Comparison of ENCODE assay signal across 8 cellular contexts in the genomic region with DNA sequence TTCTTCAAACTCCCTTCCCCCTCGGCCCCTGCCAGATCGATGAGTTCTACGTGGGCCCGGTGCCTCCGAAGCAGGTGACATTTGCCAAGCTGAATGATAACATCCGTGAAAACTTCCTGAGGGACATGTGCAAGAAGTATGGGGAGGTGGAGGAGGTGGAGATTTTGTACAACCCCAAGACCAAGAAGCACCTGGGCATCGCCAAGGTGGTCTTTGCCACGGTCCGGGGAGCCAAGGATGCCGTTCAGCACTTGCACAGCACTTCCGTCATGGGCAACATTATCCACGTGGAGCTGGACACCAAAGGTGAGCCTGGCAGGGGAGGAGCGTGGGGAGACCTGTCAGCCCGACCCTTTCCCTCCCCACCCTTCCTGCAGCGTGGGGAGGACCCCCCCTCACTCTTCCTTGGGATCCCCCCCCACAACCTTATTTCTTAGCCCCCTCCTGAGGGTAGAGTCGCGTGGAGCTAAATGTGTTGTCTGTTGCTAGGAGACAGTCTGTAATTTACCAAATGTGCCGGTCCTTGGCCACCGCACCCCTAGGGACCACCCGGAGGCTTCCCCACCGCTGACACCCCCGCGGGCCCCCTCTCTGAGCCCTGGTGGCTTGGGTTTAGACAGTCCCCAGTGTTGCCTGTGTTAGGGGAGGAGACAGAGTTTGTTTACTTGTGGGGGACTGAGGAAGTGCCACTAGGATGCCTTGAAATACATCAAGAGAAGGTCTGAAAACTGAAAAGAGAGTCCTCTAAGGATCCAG. TPM values are rescaled to one million over a fixed set of nuclear protein-coding genes. Genes with fewer than 3 reads are reported as not detected.
DNase-seq lines count a peak whose midpoint lies in the region; FAIRE-seq and TF ChIP-seq lines count a peak whose summit lies in the region.

No MANE protein-coding gene starts in this region.

- no peaks in the 10 kb centered on the region for H3K27me3 Mint-ChIP-seq in activated CD4-positive, alpha-beta T cell treated with anti-CD3 and anti-CD28 coated beads, Interleukin-2, amount 10 ng/mL, durations not matched to agents 24 days and 14 days
- H3K27me3 Mint-ChIP-seq in glutamatergic neuron (ENCODE audit: unreplicated experiment): peaks cover 22% of the 10 kb centered on the region

- WGBS in small intestine, 3 donors: 1 to 4% (median 1%) methylated on average over 19 to 23 of the region's 23 CpGs

- peak overlapping the region; percentile 93 for H3K4me3 Mint-ChIP-seq in activated CD4-positive, alpha-beta T cell treated with anti-CD3 and anti-CD28 coated beads, Interleukin-2, amount 10 ng/mL, durations not matched to agents 24 days and 14 days
- peak overlapping the region; percentile 97 for H3K4me3 Mint-ChIP-seq in glutamatergic neuron (ENCODE audit: unreplicated experiment)

- H3K4me1 Mint-ChIP-seq in activated CD4-positive, alpha-beta T cell treated with anti-CD3 and anti-CD28 coated beads, Interleukin-2, amount 10 ng/mL, durations not matched to agents 24 days and 14 days: peaks cover 30% of the 10 kb centered on the region
- peaks cover 16% of the 10 kb centered on the region for H3K4me1 Mint-ChIP-seq in glutamatergic neuron (ENCODE audit: low read depth, unreplicated experiment)

- peak; percentile 76 for DNase-seq in activated CD4-positive, alpha-beta T cell treated with anti-CD3 and anti-CD28 coated beads, Interleukin-2, amount 10 ng/mL, durations not matched to agents 24 days and 14 days
- DNase-seq in activated CD4-positive, alpha-beta T cell treated with anti-CD3 and anti-CD28 coated beads for 1 hour: no peak
- DNase-seq in WERI-Rb-1 (no peak), glutamatergic neuron (no peak), small intestine (peak; percentile 43), NCI-H82 (lab: John Stamatoyannopoulos, UW) (no peak), NCI-H510A treated with DMSO at 0.1 percent for 48 hours (lab: John Stamatoyannopoulos, UW) (no peak), kidney glomerular epithelial cell (lab: John Stamatoyannopoulos, UW) (no peak)

- H3K27me3 ChIP-seq in WERI-Rb-1 (ENCODE audit: insufficient read depth, low read depth, severe bottlenecking): no peaks in the 10 kb centered on the region
- H3K27me3 ChIP-seq in small intestine (ENCODE audit: control insufficient read depth in 2 of 2, insufficient read depth in 2 of 2, low read length in 2 of 2): no peaks in the 10 kb centered on the region

- H3K36me3 ChIP-seq in WERI-Rb-1: peaks cover 43% of the 10 kb centered on the region
- H3K36me3 ChIP-seq in small intestine (ENCODE audit: control insufficient read depth in 2 of 2, insufficient read depth in 2 of 2, low read length in 2 of 2): peaks cover 9 to 14% of the 10 kb centered on the region in 2 donors

- H3K4me3 ChIP-seq in WERI-Rb-1 (ENCODE audit: low read depth, low read length): peak overlapping the region; percentile 84
- peak overlapping the region; percentile 9 to 97 for H3K4me3 ChIP-seq in small intestine (ENCODE audit: low read depth in 1 of 2, low read length in 2 of 2)

- H3K36me3 Mint-ChIP-seq in activated CD4-positive, alpha-beta T cell treated with anti-CD3 and anti-CD28 coated beads, Interleukin-2, amount 10 ng/mL, durations not matched to agents 24 days and 14 days (ENCODE audit: low read depth): peaks cover 51% of the 10 kb centered on the region
- H3K36me3 Mint-ChIP-seq in glutamatergic neuron (ENCODE audit: unreplicated experiment): peaks cover 13% of the 10 kb centered on the region

- TF ChIP-seq CTCF in WERI-Rb-1 (IDR thresholded peaks at IDR 0.05; ENCODE audit: low read depth, low read length) (no peak), glutamatergic neuron (IDR thresholded peaks at IDR 0.05; ENCODE audit: partially characterized antibody, unreplicated experiment) (no peak)

- no peaks in the 10 kb centered on the region for H3K9me3 Mint-ChIP-seq in activated CD4-positive, alpha-beta T cell treated with anti-CD3 and anti-CD28 coated beads, Interleukin-2, amount 10 ng/mL, durations not matched to agents 24 days and 14 days
- H3K9me3 Mint-ChIP-seq in glutamatergic neuron (ENCODE audit: unreplicated experiment): peaks cover 31% of the 10 kb centered on the region

- H3K27ac ChIP-seq in WERI-Rb-1 (peak overlapping the region; percentile 83; the same call in 1 of the 2 replicates), small intestine (ENCODE audit: low read depth in 1 of 2, low read length in 1 of 2) (peak overlapping the region; percentile 5 to 56)

- H3K9me3 ChIP-seq in WERI-Rb-1 (ENCODE audit: severe bottlenecking) (no peaks in the 10 kb centered on the region), small intestine (ENCODE audit: control insufficient read depth, low read depth) (no peaks in the 10 kb centered on the region)

- H3K4me1 ChIP-seq in small intestine (ENCODE audit: control insufficient read depth in 2 of 2, insufficient read depth in 1 of 2, low read depth in 1 of 2, low read length in 1 of 2): peaks cover 3 to 12% of the 10 kb centered on the region in 2 donors

- FAIRE-seq in small intestine (lab: Jason Lieb, UNC): no peak

- intact Hi-C loops in activated CD4-positive, alpha-beta T cell treated with anti-CD3 and anti-CD28 coated beads, Interleukin-2, amount 10 ng/mL, durations not matched to agents 24 days and 14 days (cut with micrococcal nuclease): loop anchor here (10.0 kb wide), 1 partner anchor 279 kb away; no protein-coding TSS in a partner anchor

- peak overlapping the region; percentile 84 for H3K27ac Mint-ChIP-seq in activated CD4-positive, alpha-beta T cell treated with anti-CD3 and anti-CD28 coated beads, Interleukin-2, amount 10 ng/mL, durations not matched to agents 24 days and 14 days
- peak overlapping the region; percentile 79 for H3K27ac Mint-ChIP-seq in glutamatergic neuron (ENCODE audit: unreplicated experiment)

RNA-seq across cellular contexts. Expression of a gene that starts 2.2 kb away (rescaled TPM):
- total RNA-seq in activated CD4-positive, alpha-beta T cell treated with anti-CD3 and anti-CD28 coated beads, Interleukin-2, amount 10 ng/mL, durations not matched to agents 24 days and 14 days: 26.6 and 29.2 TPM in 2 replicates
- 35.0 TPM for total RNA-seq in glutamatergic neuron (ENCODE audit: unreplicated experiment)
- polyA plus RNA-seq in small intestine: 1 to 10 TPM; 3.6 to 9.4 (median 3.8) TPM

RNA-seq across cellular contexts. Expression of a gene that starts 12.5 kb away (rescaled TPM):
- 107 and 114 TPM in 2 replicates for total RNA-seq in activated CD4-positive, alpha-beta T cell treated with anti-CD3 and anti-CD28 coated beads, Interleukin-2, amount 10 ng/mL, durations not matched to agents 24 days and 14 days
- total RNA-seq in glutamatergic neuron (ENCODE audit: unreplicated experiment): 31.1 TPM
- polyA plus RNA-seq in small intestine: 10 to 100 TPM; 13.3 to 75.9 (median 44.5) TPM

RNA-seq across cellular contexts. Expression of a gene that starts 52.7 kb away (rescaled TPM):
- total RNA-seq in activated CD4-positive, alpha-beta T cell treated with anti-CD3 and anti-CD28 coated beads, Interleukin-2, amount 10 ng/mL, durations not matched to agents 24 days and 14 days: not detected in 2 replicates
- not detected for total RNA-seq in glutamatergic neuron (ENCODE audit: unreplicated experiment)
- polyA plus RNA-seq in small intestine: under 1 TPM in 1 of 3 donors, not detected in 2; 0.78 TPM

Comparison
In these comparisons a context has a peak if more than half of its experiments do, and no peak if none do; other contexts are left out.
1. DNase-seq: peak in activated CD4-positive, alpha-beta T cell treated with anti-CD3 and anti-CD28 coated beads, Interleukin-2, amount 10 ng/mL, durations not matched to agents 24 days and 14 days (single experiment) and small intestine (single experiment); none in activated CD4-positive, alpha-beta T cell treated with anti-CD3 and anti-CD28 coated beads for 1 hour (single experiment), WERI-Rb-1 (single experiment), glutamatergic neuron (single experiment), NCI-H82 (single experiment), NCI-H510A treated with DMSO at 0.1 percent for 48 hours (single experiment) and kidney glomerular epithelial cell (single experiment).